Comparison of ENCODE assay signal across 3 cellular contexts in genomic region chr12:26566186-26566585, GRCh38.
TF ChIP-seq lines count a peak whose summit lies in the region.

No MANE protein-coding gene starts in this region.

TF ChIP-seq in HepG2, 621 proteins besides CTCF, POLR2A, EP300 and RAD21:
- TF ChIP-seq ZNF3 (CRISPR knock-in tag; IDR thresholded peaks at IDR 0.05) = no peak
- TF ChIP-seq ZNF530 (CRISPR knock-in tag; IDR thresholded peaks at IDR 0.05; ENCODE audit: low read depth) = no peak
- TF ChIP-seq ZNF574 (CRISPR knock-in tag; IDR thresholded peaks at IDR 0.05) = no peak
- no peak for TF ChIP-seq ZSCAN29 (CRISPR knock-in tag; conservative IDR thresholded peaks at IDR 0.05)
- no peak for TF ChIP-seq NR2F1 (CRISPR knock-in tag; IDR thresholded peaks at IDR 0.05)
- peak; percentile 75 for TF ChIP-seq PCBP2 (optimal IDR thresholded peaks at IDR 0.05; ENCODE audit: low read depth, low read length, poor library complexity, severe bottlenecking)
- TF ChIP-seq ZNF614 (CRISPR knock-in tag; IDR thresholded peaks at IDR 0.05; ENCODE audit: borderline replicate concordance) = no peak
- TF ChIP-seq POGK (CRISPR knock-in tag; conservative IDR thresholded peaks at IDR 0.05) = no peak
- no peak for TF ChIP-seq MED13 (CRISPR knock-in tag; IDR thresholded peaks at IDR 0.05)
- TF ChIP-seq RBM22 (optimal IDR thresholded peaks at IDR 0.05; ENCODE audit: low read length) = peak; percentile 26
- no peak for TF ChIP-seq ETS1 (CRISPR knock-in tag; IDR thresholded peaks at IDR 0.05)

TF ChIP-seq in K562, 482 proteins besides CTCF, POLR2A, EP300 and RAD21:
- peak; percentile 22; the same call in 1 of the 2 replicates for TF ChIP-seq HBP1 (CRISPR knock-in tag; IDR thresholded peaks at IDR 0.05)
- peak; percentile 71 for TF ChIP-seq ZNF263 (CRISPR knock-in tag; IDR thresholded peaks at IDR 0.05; ENCODE audit: borderline replicate concordance)
- TF ChIP-seq MTA1 (IDR thresholded peaks at IDR 0.05; ENCODE audit: borderline replicate concordance) = no peak
- no peak for TF ChIP-seq SMARCB1 (IDR thresholded peaks at IDR 0.05; ENCODE audit: insufficient read length, low read depth)
- no peak for TF ChIP-seq ARID2 (IDR thresholded peaks at IDR 0.05)
- TF ChIP-seq ZNF512 (tag; IDR thresholded peaks at IDR 0.05) = peak; percentile 52

TF ChIP-seq in H1, 55 proteins besides CTCF, POLR2A, EP300 and RAD21:
- TF ChIP-seq GTF2F1 (IDR thresholded peaks at IDR 0.05; ENCODE audit: borderline replicate concordance, low read depth, low read length) (no peak), HDAC2 (IDR thresholded peaks at IDR 0.05; ENCODE audit: borderline replicate concordance in 1 of 2, low read depth in 2 of 2, low read length in 2 of 2) (no peak), NRF1 (IDR thresholded peaks at IDR 0.05; ENCODE audit: low read depth, low read length) (no peak), BCL11A (IDR thresholded peaks at IDR 0.05; ENCODE audit: low read depth in 2 of 2, low read length in 2 of 2) (no peak), RXRA (IDR thresholded peaks at IDR 0.05; ENCODE audit: insufficient read depth, low read depth, low read length) (no peak), ASH2L (IDR thresholded peaks at IDR 0.05; ENCODE audit: low read length) (no peak), KDM1A (IDR thresholded peaks at IDR 0.05; ENCODE audit: borderline replicate concordance, low read length) (no peak), TAF1 (IDR thresholded peaks at IDR 0.05; ENCODE audit: low read depth, low read length) (no peak), ATF3 (IDR thresholded peaks at IDR 0.05; ENCODE audit: insufficient read depth, low read depth, low read length) (no peak), MAX (IDR thresholded peaks at IDR 0.05) (no peak), EZH2 (IDR thresholded peaks at IDR 0.05; ENCODE audit: low read depth, low read length, severe bottlenecking) (no peak), YY1 (IDR thresholded peaks at IDR 0.05; ENCODE audit: low read depth, low read length) (no peak), NANOG (IDR thresholded peaks at IDR 0.05; ENCODE audit: insufficient read depth, low read depth, low read length, poor library complexity, severe bottlenecking) (no peak), RNF2 (IDR thresholded peaks at IDR 0.05; ENCODE audit: borderline replicate concordance, low read depth, low read length, missing control alignments, poor library complexity, severe bottlenecking) (no peak), JUN (IDR thresholded peaks at IDR 0.05; ENCODE audit: low read depth, low read length) (no peak), SRF (IDR thresholded peaks at IDR 0.05; ENCODE audit: low read depth, low read length) (no peak), SP1 (IDR thresholded peaks at IDR 0.05; ENCODE audit: low read depth, low read length) (no peak), SP2 (IDR thresholded peaks at IDR 0.05; ENCODE audit: low read length) (no peak), RBBP5 (IDR thresholded peaks at IDR 0.05; ENCODE audit: borderline replicate concordance, low read depth, low read length) (no peak)
